Comparison of ENCODE assay signal across 12 cellular contexts in the genomic region with DNA sequence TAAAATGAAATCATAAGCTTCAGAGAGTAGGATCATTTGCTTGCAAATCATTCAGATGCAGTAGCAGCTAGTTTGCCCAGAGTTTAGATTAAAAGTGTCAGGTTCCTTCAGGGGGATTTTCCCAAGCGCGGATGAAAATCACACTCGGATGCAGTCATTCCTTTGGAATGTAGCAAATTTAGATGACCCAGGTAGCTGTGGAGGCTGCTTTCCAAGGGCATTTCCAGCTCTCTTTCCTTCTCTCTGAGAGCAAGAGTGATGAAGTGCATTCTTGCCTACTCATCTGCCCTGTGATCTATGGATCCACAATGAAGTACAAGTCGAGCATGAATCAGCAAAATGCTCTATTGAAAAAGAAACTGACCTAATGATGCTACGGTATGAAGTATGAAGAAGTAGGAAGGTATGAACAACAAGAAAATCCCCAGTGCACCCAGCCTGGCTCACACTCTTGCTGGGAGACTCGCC.
A peak's percentile ranks its signal among the peaks of the same experiment; 100 is the strongest.
DNase-seq lines count a peak whose midpoint lies in the region; ATAC-seq and TF ChIP-seq lines count a peak whose summit lies in the region.
"Had no signal": no experiment of that assay in that cellular context is flagged by ENCODE, and none has a peak within 500 bp of the region (broad histone marks: within the 10 kb centered on the region; RNA-seq: fewer than 3 reads in every experiment).

No MANE protein-coding gene starts in this region.

- H3K36me3 ChIP-seq in PC-9 (ENCODE audit: low read depth) (0 out of 2 replicates have a peak, but pooled peaks cover 4% of the 10 kb centered on the region), osteoblast (ENCODE audit: insufficient read depth, low read length) (no peaks in the 10 kb centered on the region)

- TF ChIP-seq CTCF in PC-9 (conservative IDR thresholded peaks at IDR 0.05) = no peak
- no peak for TF ChIP-seq CTCF in epithelial cell of proximal tubule (conservative IDR thresholded peaks at IDR 0.05; ENCODE audit: low read depth, low read length)
- TF ChIP-seq CTCF in osteoblast (IDR thresholded peaks at IDR 0.05; ENCODE audit: extremely low read depth, low read depth, low read length) = no peak

- H3K9me2 ChIP-seq in PC-9 (ENCODE audit: insufficient read depth) = no peaks in the 10 kb centered on the region

- H3K27me3 ChIP-seq in PC-9 (ENCODE audit: insufficient read depth, low read depth) (no peaks in the 10 kb centered on the region), osteoblast (ENCODE audit: insufficient read depth, low read length) (no peaks in the 10 kb centered on the region)

- DNase-seq in EL (peak; percentile 96), PC-9 (peak; percentile 85 to 100), epithelial cell of proximal tubule (ENCODE audit: low read depth) (peak; percentile 98), osteoblast (ENCODE audit: insufficient read length, low spot score, missing footprints) (peak; percentile 83), NCI-H774 (lab: John Stamatoyannopoulos, UW) (no peak), NCI-H526 (lab: John Stamatoyannopoulos, UW) (no peak)
- DNase-seq: activated CD8-positive, alpha-beta memory T cell treated with anti-CD3 and anti-CD28 coated beads, Interleukin-2, amount 10 ng/mL, durations not matched to agents 7 days and 5 days; effector memory CD8-positive, alpha-beta T cell; NCI-H2227 treated with DMSO at 0.1 percent for 48 hours; retina had no signal

- H2AFZ ChIP-seq in PC-9 (no peak overlapping the region), osteoblast (ENCODE audit: low read length) (peak overlapping the region; percentile 61)

- H3K4me1 ChIP-seq in PC-9 (replicated peaks; ENCODE audit: insufficient read depth) = peaks cover 42% of the 10 kb centered on the region
- H3K4me1 ChIP-seq in osteoblast (ENCODE audit: insufficient read depth, low read length) = peaks cover 23% of the 10 kb centered on the region

- 0 out of 2 replicates have a peak, but pooled peaks cover 8% of the 10 kb centered on the region for H3K79me2 ChIP-seq in PC-9 (ENCODE audit: low read depth)
- no peaks in the 10 kb centered on the region for H3K79me2 ChIP-seq in osteoblast (ENCODE audit: insufficient read depth, low read length)

- no TSS peak for BruUV-seq in PC-9 (replicated peaks; lab: Mats Ljungman, UMichigan)

- ATAC-seq in HG03025 (IDR thresholded peaks at IDR 0.05; ENCODE audit: low FRiP score, unreplicated experiment) (no peak), HG03342 (IDR thresholded peaks at IDR 0.05; ENCODE audit: unreplicated experiment) (no peak)
- ATAC-seq: activated CD8-positive, alpha-beta memory T cell treated with anti-CD3 and anti-CD28 coated beads, Interleukin-2, amount 10 ng/mL, durations not matched to agents 7 days and 5 days; effector memory CD8-positive, alpha-beta T cell had no signal

- CTCF ChIA-PET in PC-9 (lab: Charles Lee) = interaction anchor here (0.6 to 1.8 kb wide), 5 partner anchors 13 to 760 kb away, joined by 3 to 7 read pairs (median 3); no protein-coding TSS in a partner anchor

- peak overlapping the region; percentile 44; the same call in 1 of the 2 replicates for H3K4me3 ChIP-seq in PC-9
- H3K4me3 ChIP-seq in epithelial cell of proximal tubule (ENCODE audit: low read depth, low read length) = no peak overlapping the region
- peak overlapping the region; percentile 23 for H3K4me3 ChIP-seq in osteoblast (ENCODE audit: insufficient read depth, low read length)

- peaks cover 25% of the 10 kb centered on the region for H3F3A ChIP-seq in PC-9 (ENCODE audit: insufficient read depth, low read depth)

- H4K20me1 ChIP-seq in PC-9 (ENCODE audit: insufficient read depth) = no peaks in the 10 kb centered on the region
- no peaks in the 10 kb centered on the region for H4K20me1 ChIP-seq in osteoblast (ENCODE audit: insufficient read depth, low read length)

- intact Hi-C loops in PC-9 (cut with micrococcal nuclease; ENCODE audit: unreplicated experiment) = loop anchor here (1.0 to 10.0 kb wide), 15 partner anchors 20 to 961 kb away; a partner anchor contains a TSS

- peaks cover 23% of the 10 kb centered on the region for H3K9me3 ChIP-seq in PC-9 (ENCODE audit: insufficient read depth, low read depth)
- no peaks in the 10 kb centered on the region for H3K9me3 ChIP-seq in osteoblast (ENCODE audit: low read depth, low read length)

- POLR2A ChIA-PET in PC-9 (lab: Charles Lee; ENCODE audit: unreplicated experiment) = interaction anchor here (0.6 to 1.9 kb wide), 23 partner anchors 12 to 764 kb away, joined by 3 to 43 read pairs (median 4); no protein-coding TSS in a partner anchor

- H3K4me2 ChIP-seq in PC-9 (peak overlapping the region; percentile 77), osteoblast (ENCODE audit: insufficient read depth, low read length) (peak overlapping the region; percentile 77)

- peak overlapping the region; percentile 98 for H3K27ac ChIP-seq in PC-9
- peak overlapping the region; percentile 82 for H3K27ac ChIP-seq in osteoblast (ENCODE audit: low read depth, low read length)

Comparison
In these comparisons a context has a peak if more than half of its experiments do, and no peak if none do; other contexts are left out.
1. DNase-seq: peak in EL (single experiment), PC-9 (2 of 2), epithelial cell of proximal tubule (single experiment) and osteoblast (single experiment); none in NCI-H774 (single experiment) and NCI-H526 (0 of 2).